ENCODE assay signal across 27 cellular contexts in the genomic region with DNA sequence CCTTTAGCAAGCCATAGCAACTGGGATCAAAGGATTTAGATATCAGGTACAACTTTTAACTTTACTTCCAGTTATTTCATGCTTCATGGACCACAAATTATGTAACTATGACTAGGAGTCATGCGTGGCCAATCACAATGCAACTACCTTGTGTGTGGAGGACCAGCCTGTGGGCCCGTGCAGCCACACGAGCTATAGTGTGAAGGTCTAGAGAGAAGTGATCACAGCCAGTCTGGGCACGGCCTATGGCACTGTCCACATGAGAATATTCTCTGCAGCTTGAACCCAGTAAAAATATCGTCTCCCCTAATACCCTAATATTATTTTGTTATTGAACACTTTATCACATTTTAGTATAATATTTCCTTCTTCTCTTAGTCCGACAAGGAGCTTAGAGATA.
"Had no signal": no experiment of that assay in that cellular context is flagged by ENCODE, and none has a peak within 500 bp of the region (broad histone marks: within the 10 kb centered on the region; RNA-seq: fewer than 3 reads in every experiment).

No MANE protein-coding gene starts in this region.

- ATAC-seq: effector memory CD8-positive, alpha-beta T cell; left colon; left ventricle myocardium superior; lower lobe of right lung; naive thymus-derived CD8-positive, alpha-beta T cell; pancreas; right lobe of liver; stimulated activated naive CD8-positive, alpha-beta T cell treated with anti-CD3 and anti-CD28 coated beads, Interleukin-15, amount 100 ng/mL, for 72 hours; upper lobe of right lung had no signal

- H3K27ac ChIP-seq: coronary artery, hepatocyte, lower lobe of right lung, neutrophil, pancreas, right lobe of liver, suprapubic skin, transverse colon, upper lobe of right lung, uterus had no signal

- H3K36me3 ChIP-seq: lower lobe of right lung, neutrophil, pancreas, right lobe of liver, suprapubic skin, transverse colon, upper lobe of right lung, uterus had no signal

- H2AFZ ChIP-seq: hepatocyte had no signal

- DNase-seq: effector memory CD8-positive, alpha-beta T cell; erythroblast; head of caudate nucleus; islet precursor cell; left colon; left ventricle myocardium superior; lower lobe of right lung; naive thymus-derived CD8-positive, alpha-beta T cell; nephron progenitor cell; pancreas; small intestine; stimulated activated CD4-positive, alpha-beta T cell treated with anti-CD3 and anti-CD28 coated beads, Interleukin-12 subunit alpha, Interleukin-12 subunit beta, amount 100 ng/mL, for 4 hours; stimulated activated CD4-positive, alpha-beta T cell treated with anti-CD3 and anti-CD28 coated beads, Interleukin-1b, Interleukin-23, amount 100 ng/mL, for 48 hours; stimulated activated CD4-positive, alpha-beta T cell treated with anti-CD3 and anti-CD28 coated beads, Interleukin-4, amount 100 ng/mL, for 1 hour; stimulated activated CD8-positive, alpha-beta memory T cell treated with anti-CD3 and anti-CD28 coated beads, Interleukin-4, amount 100 ng/mL, for 48 hours; stimulated activated naive CD4-positive, alpha-beta T cell; stimulated activated naive CD8-positive, alpha-beta T cell treated with anti-CD3 and anti-CD28 coated beads, Interleukin-15, amount 100 ng/mL, for 72 hours; transverse colon; upper lobe of right lung; uterus had no signal

- H3K27ac Mint-ChIP-seq: effector memory CD8-positive, alpha-beta T cell; naive thymus-derived CD8-positive, alpha-beta T cell; nephron progenitor cell; stimulated activated naive CD8-positive, alpha-beta T cell treated with anti-CD3 and anti-CD28 coated beads, Interleukin-15, amount 100 ng/mL, for 72 hours had no signal

- H3K36me3 Mint-ChIP-seq: naive thymus-derived CD8-positive, alpha-beta T cell had no signal

- H3K4me3 Mint-ChIP-seq: effector memory CD8-positive, alpha-beta T cell; naive thymus-derived CD8-positive, alpha-beta T cell; nephron progenitor cell; stimulated activated naive CD8-positive, alpha-beta T cell treated with anti-CD3 and anti-CD28 coated beads, Interleukin-15, amount 100 ng/mL, for 72 hours had no signal

- H3K27me3 Mint-ChIP-seq: effector memory CD8-positive, alpha-beta T cell; naive thymus-derived CD8-positive, alpha-beta T cell; stimulated activated naive CD8-positive, alpha-beta T cell treated with anti-CD3 and anti-CD28 coated beads, Interleukin-15, amount 100 ng/mL, for 72 hours had no signal

- FAIRE-seq: endometrium, frontal cortex, pancreas, small intestine had no signal

- H3K9me3 Mint-ChIP-seq: nephron progenitor cell had no signal

- H3K27me3 ChIP-seq: hepatocyte, neutrophil, pancreas, suprapubic skin, transverse colon, upper lobe of right lung, uterus had no signal

- H3K4me1 ChIP-seq: lower lobe of right lung, pancreas, right lobe of liver, suprapubic skin, transverse colon, upper lobe of right lung, uterus had no signal

- H3K4me1 Mint-ChIP-seq: naive thymus-derived CD8-positive, alpha-beta T cell; nephron progenitor cell; stimulated activated naive CD8-positive, alpha-beta T cell treated with anti-CD3 and anti-CD28 coated beads, Interleukin-15, amount 100 ng/mL, for 72 hours had no signal

- H3K79me2 ChIP-seq: hepatocyte had no signal

- H3K4me3 ChIP-seq: coronary artery, hepatocyte, lower lobe of right lung, pancreas, right lobe of liver, suprapubic skin, transverse colon, upper lobe of right lung, uterus had no signal

- H3K9me3 ChIP-seq: lower lobe of right lung, neutrophil, pancreas, right lobe of liver, suprapubic skin, transverse colon, upper lobe of right lung, uterus had no signal

- H3K4me2 ChIP-seq: hepatocyte had no signal
